8 cellular contexts compared by ENCODE assay signal in the genomic region with DNA sequence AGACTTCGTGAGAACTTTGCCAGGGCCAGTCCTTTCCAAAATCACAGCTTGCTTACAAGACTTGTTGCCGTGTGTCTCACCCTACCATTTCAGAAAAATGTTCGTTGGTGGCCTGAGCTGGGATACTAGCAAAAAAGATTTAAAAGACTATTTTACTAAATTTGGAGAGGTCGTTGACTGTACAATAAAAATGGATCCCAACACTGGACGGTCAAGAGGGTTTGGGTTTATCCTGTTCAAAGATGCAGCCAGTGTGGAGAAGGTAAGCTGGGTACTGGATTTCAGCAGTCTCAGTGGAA. TPM values are rescaled to one million over a fixed set of nuclear protein-coding genes. Genes with fewer than 3 reads are reported as not detected.
A peak's percentile ranks its signal among the peaks of the same experiment; 100 is the strongest.
DNase-seq lines count a peak whose midpoint lies in the region; ATAC-seq, FAIRE-seq and TF ChIP-seq lines count a peak whose summit lies in the region.

No MANE protein-coding gene starts in this region.

- no peak for DNase-seq in CD4-positive, CD25-positive, alpha-beta regulatory T cell
- DNase-seq in OCI-LY7 (ENCODE audit: low spot score) (no peak), endothelial cell of umbilical vein (ENCODE audit: low read depth, low spot score) (peak; percentile 13), neuronal stem cell (ENCODE audit: low spot score) (no peak), frontal cortex (ENCODE audit: low spot score in 2 of 2) (no peak), SHP77 treated with DMSO at 0.1 percent for 48 hours (lab: John Stamatoyannopoulos, UW) (no peak), GF-D8 (lab: John Stamatoyannopoulos, UW) (no peak)

- ATAC-seq in CD4-positive, CD25-positive, alpha-beta regulatory T cell (ENCODE audit: low read depth in 2 of 2): no peak
- ATAC-seq in GM19395 (IDR thresholded peaks at IDR 0.05; ENCODE audit: unreplicated experiment): no peak

- no peak for FAIRE-seq in endothelial cell of umbilical vein (lab: Jason Lieb, UNC)
- no peak for FAIRE-seq in frontal cortex (lab: Jason Lieb, UNC)

- no peak overlapping the region for H3K18ac ChIP-seq in neuronal stem cell (ENCODE audit: low read length)

- peak overlapping the region; percentile 89 for H3K9ac ChIP-seq in endothelial cell of umbilical vein (replicated peaks; ENCODE audit: extremely low read depth, insufficient read depth, low read length)
- H3K9ac ChIP-seq in neuronal stem cell (ENCODE audit: low read depth, low read length, poor library complexity): no peak overlapping the region

- CTCF ChIA-PET in OCI-LY7 (lab: Charles Lee; ENCODE audit: unreplicated experiment): no interaction called here
- CTCF ChIA-PET in endothelial cell of umbilical vein (lab: Charles Lee): interaction anchor here (1.4 kb wide), 1 partner anchor 130 kb away, joined by 5 read pairs; no protein-coding TSS in a partner anchor

- no peak overlapping the region for H2BK15ac ChIP-seq in neuronal stem cell (ENCODE audit: low read length)

- H2AFZ ChIP-seq in OCI-LY7 (ENCODE audit: low read length) (no peak overlapping the region), endothelial cell of umbilical vein (ENCODE audit: low read depth, low read length) (no peak overlapping the region), neuronal stem cell (ENCODE audit: low read length) (no peak overlapping the region)

- peaks cover 54% of the 10 kb centered on the region for H4K20me1 ChIP-seq in OCI-LY7 (ENCODE audit: insufficient read depth, low read length)
- H4K20me1 ChIP-seq in endothelial cell of umbilical vein (replicated peaks; ENCODE audit: control insufficient read depth, extremely low read depth, insufficient read depth, low read length): peaks cover 4% of the 10 kb centered on the region

- dilution Hi-C loops in endothelial cell of umbilical vein (cut with MboI; ENCODE audit: extremely low pct_ligation_motif_present, low sequenced_read_pairs): no loop called here

- no peak overlapping the region for H4K8ac ChIP-seq in neuronal stem cell (ENCODE audit: low read depth, low read length)

- peaks cover 5 to 48% (median 34%) of the 10 kb centered on the region in 4 donors for H3K4me1 Mint-ChIP-seq in CD4-positive, CD25-positive, alpha-beta regulatory T cell

- TF ChIP-seq CTCF in OCI-LY7 (conservative IDR thresholded peaks at IDR 0.05; ENCODE audit: low read length): no peak
- no peak for TF ChIP-seq CTCF in endothelial cell of umbilical vein (IDR thresholded peaks at IDR 0.05; ENCODE audit: extremely low read depth in 1 of 2, insufficient read depth in 1 of 2, low read depth in 1 of 2, low read length in 2 of 2)

- peak overlapping the region; percentile 87 to 92 (median 90) for H3K4me3 Mint-ChIP-seq in CD4-positive, CD25-positive, alpha-beta regulatory T cell

- no TSS peak for BruUV-seq in OCI-LY7 (replicated peaks; lab: Mats Ljungman, UMichigan)
- BruUV-seq in endothelial cell of umbilical vein (replicated peaks; lab: Mats Ljungman, UMichigan): no TSS peak

- H2BK12ac ChIP-seq in neuronal stem cell (ENCODE audit: low read length): no peak overlapping the region

- H3K36me3 ChIP-seq in CD4-positive, CD25-positive, alpha-beta regulatory T cell (ENCODE audit: control insufficient read depth, insufficient read depth, low read length): peaks cover 44% of the 10 kb centered on the region
- H3K36me3 ChIP-seq in OCI-LY7 (ENCODE audit: insufficient read depth, low read length) (peaks cover 63% of the 10 kb centered on the region), endothelial cell of umbilical vein (ENCODE audit: control insufficient read depth in 2 of 2, extremely low read depth in 1 of 2, insufficient read depth in 2 of 2, low read length in 2 of 2) (peaks cover 24 to 34% of the 10 kb centered on the region in 2 experiments), neuronal stem cell (replicated peaks in 1 of 2; ENCODE audit: control insufficient read depth in 2 of 2, insufficient read depth in 2 of 2, low read length in 2 of 2) (peaks cover 50 to 54% of the 10 kb centered on the region in 2 donors)

- WGBS in neuronal stem cell (ENCODE audit: extremely low coverage in 2 of 2, insufficient read length in 2 of 2, insufficient replicate concordance in 1 of 2), 2 donors: no CpG with 5 or more reads among the region's 5 CpGs

- H3K4me2 ChIP-seq in OCI-LY7 (ENCODE audit: low read length) (peak overlapping the region; percentile 99), endothelial cell of umbilical vein (ENCODE audit: insufficient read depth, low read length) (peak overlapping the region; percentile 69), neuronal stem cell (ENCODE audit: insufficient read depth, low read length, poor library complexity, severe bottlenecking) (peak overlapping the region; percentile 65)

- peak overlapping the region; percentile 76 for H3K27ac ChIP-seq in CD4-positive, CD25-positive, alpha-beta regulatory T cell (ENCODE audit: insufficient read depth, low read length, poor library complexity, severe bottlenecking)
- H3K27ac ChIP-seq in OCI-LY7 (ENCODE audit: low read depth, low read length, poor library complexity, severe bottlenecking) (peak overlapping the region; percentile 82), endothelial cell of umbilical vein (ENCODE audit: insufficient read depth, low read depth, low read length) (no peak overlapping the region), neuronal stem cell (replicated peaks; ENCODE audit: low read length) (no peak overlapping the region)

- no peaks in the 10 kb centered on the region for H3K27me3 Mint-ChIP-seq in CD4-positive, CD25-positive, alpha-beta regulatory T cell

- H3K27me3 ChIP-seq in CD4-positive, CD25-positive, alpha-beta regulatory T cell (ENCODE audit: control insufficient read depth, insufficient read depth, low read length): no peaks in the 10 kb centered on the region
- H3K27me3 ChIP-seq in endothelial cell of umbilical vein (ENCODE audit: control insufficient read depth in 2 of 2, insufficient read depth in 2 of 2, low read length in 2 of 2) (no peaks in the 10 kb centered on the region), neuronal stem cell (ENCODE audit: control insufficient read depth in 3 of 3, insufficient read depth in 3 of 3, low read depth in 1 of 3, low read length in 3 of 3) (no peaks in the 10 kb centered on the region)

- peaks cover 34% of the 10 kb centered on the region for H3K4me1 ChIP-seq in CD4-positive, CD25-positive, alpha-beta regulatory T cell (ENCODE audit: control insufficient read depth, insufficient read depth, low read length, poor library complexity, severe bottlenecking)
- peaks cover 20% of the 10 kb centered on the region for H3K4me1 ChIP-seq in OCI-LY7 (ENCODE audit: insufficient read depth, low read length, poor library complexity, severe bottlenecking)
- H3K4me1 ChIP-seq in endothelial cell of umbilical vein (ENCODE audit: control insufficient read depth, extremely low read depth, insufficient read depth, low read length): peaks cover 22% of the 10 kb centered on the region
- H3K4me1 ChIP-seq in neuronal stem cell (ENCODE audit: control insufficient read depth in 2 of 2, insufficient read depth in 1 of 2, low read depth in 1 of 2, low read length in 2 of 2): peaks cover 9 to 11% of the 10 kb centered on the region in 2 donors

- H3K79me1 ChIP-seq in neuronal stem cell (ENCODE audit: low read depth, low read length): peaks cover 8% of the 10 kb centered on the region

- H2BK120ac ChIP-seq in neuronal stem cell (ENCODE audit: low read depth, low read length): no peak overlapping the region

- H3K9me3 Mint-ChIP-seq in CD4-positive, CD25-positive, alpha-beta regulatory T cell: peaks cover 0 to 2% (median 0%) of the 10 kb centered on the region in 7 donors

- no peak overlapping the region for H3K23ac ChIP-seq in neuronal stem cell (ENCODE audit: low read depth, low read length, poor library complexity)

- H4K91ac ChIP-seq in neuronal stem cell (ENCODE audit: low read depth, low read length, poor library complexity): no peak overlapping the region

- no peak overlapping the region for H2AK5ac ChIP-seq in neuronal stem cell (ENCODE audit: low read depth, low read length)

- POLR2A ChIA-PET in OCI-LY7 (lab: Charles Lee) (interaction anchor here (0.9 to 1.7 kb wide), 2 partner anchors 11 to 25 kb away, joined by 4 to 5 read pairs; no protein-coding TSS in a partner anchor), endothelial cell of umbilical vein (lab: Charles Lee) (no interaction called here)

- intact Hi-C loops in OCI-LY7 (cut with micrococcal nuclease; ENCODE audit: unreplicated experiment) (loop anchor here (2.0 kb wide), 1 partner anchor 27 kb away; the partner anchor contains the start of gene PHYKPL), endothelial cell of umbilical vein (cut with micrococcal nuclease) (loop anchor here (2.0 kb wide), 3 partner anchors 27 to 51 kb away; partner anchors contain the start of gene PHYKPL)

- H3K9me3 ChIP-seq in CD4-positive, CD25-positive, alpha-beta regulatory T cell (ENCODE audit: control insufficient read depth in 2 of 2, low read length in 2 of 2): no peaks in the 10 kb centered on the region
- H3K9me3 ChIP-seq in OCI-LY7 (ENCODE audit: low read length) (no peaks in the 10 kb centered on the region), endothelial cell of umbilical vein (replicated peaks; ENCODE audit: control insufficient read depth, insufficient read depth, low read length) (no peaks in the 10 kb centered on the region), neuronal stem cell (replicated peaks in 1 of 2; ENCODE audit: control insufficient read depth in 2 of 2, insufficient read depth in 1 of 2, low read depth in 1 of 2, low read length in 2 of 2) (no peaks in the 10 kb centered on the region)

- no peak overlapping the region for H3K4ac ChIP-seq in neuronal stem cell (ENCODE audit: low read length)

- H3K9me2 ChIP-seq in OCI-LY7 (ENCODE audit: insufficient read depth, low read length): no peaks in the 10 kb centered on the region

- H3K9me1 ChIP-seq in endothelial cell of umbilical vein (replicated peaks; ENCODE audit: control insufficient read depth, extremely low read depth, insufficient read depth, low read length): no peaks in the 10 kb centered on the region

- no peak for TF ChIP-seq POLR2A in endothelial cell of umbilical vein (IDR thresholded peaks at IDR 0.05; ENCODE audit: low read depth, low read length)

- H3K79me2 ChIP-seq in OCI-LY7 (ENCODE audit: insufficient read depth, low read depth, low read length) (peaks cover 62% of the 10 kb centered on the region), endothelial cell of umbilical vein (ENCODE audit: control insufficient read depth, insufficient read depth, low read length) (peaks cover 55% of the 10 kb centered on the region)

- no peak overlapping the region for H2BK5ac ChIP-seq in neuronal stem cell (ENCODE audit: low read length)

- no peak overlapping the region for H3K14ac ChIP-seq in neuronal stem cell (ENCODE audit: low read length)

- H3K36me3 Mint-ChIP-seq in CD4-positive, CD25-positive, alpha-beta regulatory T cell: peaks cover 35% of the 10 kb centered on the region

- peak overlapping the region in 2 of 3 donors; percentile 63 to 88 for H3K27ac Mint-ChIP-seq in CD4-positive, CD25-positive, alpha-beta regulatory T cell

- peak overlapping the region; percentile 93 for H3K4me3 ChIP-seq in CD4-positive, CD25-positive, alpha-beta regulatory T cell (ENCODE audit: low read depth, low read length)
- H3K4me3 ChIP-seq in OCI-LY7 (ENCODE audit: low read depth, low read length, poor library complexity, severe bottlenecking) (peak overlapping the region; percentile 99), endothelial cell of umbilical vein (replicated peaks in 1 of 3; ENCODE audit: insufficient read depth in 1 of 3, low read depth in 1 of 3, low read length in 3 of 3) (peak overlapping the region; percentile 66 to 93 (median 81)), neuronal stem cell (ENCODE audit: low read length in 2 of 2) (peak overlapping the region; percentile 85 to 99)

RNA-seq across cellular contexts. Expression of gene HNRNPAB, which starts 1.4 kb away (rescaled TPM):
- total RNA-seq in CD4-positive, CD25-positive, alpha-beta regulatory T cell: 79.5 TPM
- polyA plus RNA-seq in CD4-positive, CD25-positive, alpha-beta regulatory T cell: 10 to 100 TPM; 63.1 to 77.1 (median 64.5) TPM
- total RNA-seq in OCI-LY7 (2014; rRNA removed; shearing (Covaris generic)): 146 and 184 TPM in 2 replicates
- 326 and 350 TPM in 2 replicates for total RNA-seq in OCI-LY7 (2022)
- 309 and 310 TPM in 2 replicates for total RNA-seq in endothelial cell of umbilical vein
- 165 and 207 TPM in 2 replicates for polyA plus RNA-seq in endothelial cell of umbilical vein
- polyA plus RNA-seq in endothelial cell of umbilical vein (2011; cell fraction: cytosol; rRNA removed): 155 and 191 TPM in 2 replicates
- polyA plus RNA-seq in endothelial cell of umbilical vein (2011; cell fraction: nucleus; rRNA removed): 103 and 152 TPM in 2 replicates
- polyA plus RNA-seq in endothelial cell of umbilical vein (2012): 163 and 250 TPM in 2 replicates
- polyA minus RNA-seq in endothelial cell of umbilical vein: 77.1 and 81.4 TPM in 2 replicates
- 90.1 TPM for polyA minus RNA-seq in endothelial cell of umbilical vein (2011; cell fraction: cytosol; rRNA and poly(A)+ RNA removed)
- polyA minus RNA-seq in endothelial cell of umbilical vein (2011; cell fraction: nucleus; rRNA and poly(A)+ RNA removed): 32.1 and 36.1 TPM in 2 replicates
- polyA plus RNA-seq in neuronal stem cell (2013, experiment 1 of 2): 252 TPM
- 248 TPM for polyA plus RNA-seq in neuronal stem cell (2013, experiment 2 of 2)
- 49.7 TPM for total RNA-seq in frontal cortex

RNA-seq across cellular contexts. Expression of gene GMCL2, which starts 18.5 kb away (rescaled TPM):
- not detected for total RNA-seq in CD4-positive, CD25-positive, alpha-beta regulatory T cell
- under 1 TPM in 1 of 4 donors, not detected in 3; 0.11 TPM for polyA plus RNA-seq in CD4-positive, CD25-positive, alpha-beta regulatory T cell
- total RNA-seq in OCI-LY7 (2014; rRNA removed; shearing (Covaris generic)): not detected in 2 replicates
- total RNA-seq in OCI-LY7 (2022): not detected in 2 replicates
- total RNA-seq in endothelial cell of umbilical vein: not detected in 2 replicates
- not detected in 2 replicates for polyA plus RNA-seq in endothelial cell of umbilical vein
- polyA plus RNA-seq in endothelial cell of umbilical vein (2011; cell fraction: cytosol; rRNA removed): not detected in 2 replicates
- polyA plus RNA-seq in endothelial cell of umbilical vein (2011; cell fraction: nucleus; rRNA removed): not detected in 2 replicates
- not detected in 2 replicates for polyA plus RNA-seq in endothelial cell of umbilical vein (2012)
- not detected in 2 replicates for polyA minus RNA-seq in endothelial cell of umbilical vein
- not detected for polyA minus RNA-seq in endothelial cell of umbilical vein (2011; cell fraction: cytosol; rRNA and poly(A)+ RNA removed)
- polyA minus RNA-seq in endothelial cell of umbilical vein (2011; cell fraction: nucleus; rRNA and poly(A)+ RNA removed): not detected in 2 replicates
- not detected for polyA plus RNA-seq in neuronal stem cell (2013, experiment 1 of 2)
- not detected for polyA plus RNA-seq in neuronal stem cell (2013, experiment 2 of 2)
- total RNA-seq in frontal cortex: not detected

RNA-seq across cellular contexts. Expression of gene PHYKPL, which starts 26.9 kb away (rescaled TPM):
- total RNA-seq in CD4-positive, CD25-positive, alpha-beta regulatory T cell: 165 TPM
- 10 to 100 TPM; 41.5 to 45.5 (median 42.5) TPM for polyA plus RNA-seq in CD4-positive, CD25-positive, alpha-beta regulatory T cell
- total RNA-seq in OCI-LY7 (2014; rRNA removed; shearing (Covaris generic)): 69.7 and 86.3 TPM in 2 replicates
- total RNA-seq in OCI-LY7 (2022) (139 and 146 TPM in 2 replicates), endothelial cell of umbilical vein (80.5 and 81.7 TPM in 2 replicates), frontal cortex (9.0 TPM)
- 71.7 and 75.8 TPM in 2 replicates for polyA plus RNA-seq in endothelial cell of umbilical vein
- polyA plus RNA-seq in endothelial cell of umbilical vein (2011; cell fraction: cytosol; rRNA removed): 31.6 and 41.7 TPM in 2 replicates
- polyA plus RNA-seq in endothelial cell of umbilical vein (2011; cell fraction: nucleus; rRNA removed): 258 and 286 TPM in 2 replicates
- 24.8 and 26.6 TPM in 2 replicates for polyA plus RNA-seq in endothelial cell of umbilical vein (2012)
- polyA minus RNA-seq in endothelial cell of umbilical vein: 115 and 128 TPM in 2 replicates
- polyA minus RNA-seq in endothelial cell of umbilical vein (2011; cell fraction: cytosol; rRNA and poly(A)+ RNA removed): 19.8 TPM
- 142 and 159 TPM in 2 replicates for polyA minus RNA-seq in endothelial cell of umbilical vein (2011; cell fraction: nucleus; rRNA and poly(A)+ RNA removed)
- polyA plus RNA-seq in neuronal stem cell (2013, experiment 1 of 2): 13.6 TPM
- polyA plus RNA-seq in neuronal stem cell (2013, experiment 2 of 2): 13.2 TPM

RNA-seq across cellular contexts. Expression of gene NHP2, which starts 52.0 kb away (rescaled TPM):
- 43.7 TPM for total RNA-seq in CD4-positive, CD25-positive, alpha-beta regulatory T cell
- 100 to 1,000 TPM; 166 to 198 (median 170) TPM for polyA plus RNA-seq in CD4-positive, CD25-positive, alpha-beta regulatory T cell
- 309 and 344 TPM in 2 replicates for total RNA-seq in OCI-LY7 (2014; rRNA removed; shearing (Covaris generic))
- 183 and 216 TPM in 2 replicates for total RNA-seq in OCI-LY7 (2022)
- 205 and 210 TPM in 2 replicates for total RNA-seq in endothelial cell of umbilical vein
- polyA plus RNA-seq in endothelial cell of umbilical vein: 202 and 220 TPM in 2 replicates
- polyA plus RNA-seq in endothelial cell of umbilical vein (2011; cell fraction: cytosol; rRNA removed): 245 and 324 TPM in 2 replicates
- 87.5 and 117 TPM in 2 replicates for polyA plus RNA-seq in endothelial cell of umbilical vein (2011; cell fraction: nucleus; rRNA removed)
- polyA plus RNA-seq in endothelial cell of umbilical vein (2012): 197 and 224 TPM in 2 replicates
- polyA minus RNA-seq in endothelial cell of umbilical vein: 50.8 and 57.1 TPM in 2 replicates
- polyA minus RNA-seq in endothelial cell of umbilical vein (2011; cell fraction: cytosol; rRNA and poly(A)+ RNA removed): 130 TPM
- polyA minus RNA-seq in endothelial cell of umbilical vein (2011; cell fraction: nucleus; rRNA and poly(A)+ RNA removed): 25.5 and 36.5 TPM in 2 replicates
- 177 TPM for polyA plus RNA-seq in neuronal stem cell (2013, experiment 1 of 2)
- polyA plus RNA-seq in neuronal stem cell (2013, experiment 2 of 2): 166 TPM
- total RNA-seq in frontal cortex: 75.8 TPM

Comparison
In these comparisons a context has a peak if more than half of its experiments do, and no peak if none do; other contexts are left out.
1. H3K27ac ChIP-seq: peak in CD4-positive, CD25-positive, alpha-beta regulatory T cell (single experiment) and OCI-LY7 (single experiment); none in endothelial cell of umbilical vein (single experiment) and neuronal stem cell (single experiment).
2. Peak in every context shown above with its lines, with median percentiles within 50 percentile points of each other: H3K4me3 ChIP-seq and H3K4me2 ChIP-seq.